13 cellular contexts compared by ENCODE assay signal in genomic region chr4:146032234-146032860, GRCh38.
DNase-seq lines count a peak whose midpoint lies in the region; ATAC-seq, FAIRE-seq and TF ChIP-seq lines count a peak whose summit lies in the region.
"Had no signal": no experiment of that assay in that cellular context is flagged by ENCODE, and none has a peak within 500 bp of the region (broad histone marks: within the 10 kb centered on the region; RNA-seq: fewer than 3 reads in every experiment).

No MANE protein-coding gene starts in this region.

- no peak for TF ChIP-seq POLR2A in GM12878 (IDR thresholded peaks at IDR 0.05; ENCODE audit: low read depth, low read length)

- peak overlapping the region; percentile 92 for H2AFZ ChIP-seq in GM12878 (ENCODE audit: control insufficient read depth, low read depth, low read length)
- H2AFZ ChIP-seq in osteoblast (ENCODE audit: low read length), result peak overlapping the region; percentile 48

- intact Hi-C loops in GM12878 (cut with micrococcal nuclease; ENCODE audit: unreplicated experiment), result no loop called here
- intact Hi-C loops in tibial artery (cut with DNase I; ENCODE audit: low total_unique reads), result no loop called here

- H3K9me3 ChIP-seq in GM12878 (replicated peaks; ENCODE audit: control insufficient read depth, insufficient read depth, low read length) (no peaks in the 10 kb centered on the region), osteoblast (ENCODE audit: low read depth, low read length) (no peaks in the 10 kb centered on the region), tibial artery (no peaks in the 10 kb centered on the region)

- H4K20me1 ChIP-seq in GM12878 (ENCODE audit: control insufficient read depth, insufficient read depth) (no peaks in the 10 kb centered on the region), osteoblast (ENCODE audit: insufficient read depth, low read length) (no peaks in the 10 kb centered on the region)

- no peaks in the 10 kb centered on the region for H3K27me3 ChIP-seq in GM12878 (replicated peaks in 1 of 2; ENCODE audit: control insufficient read depth in 2 of 2, insufficient read depth in 2 of 2, low read length in 1 of 2)
- H3K27me3 ChIP-seq in osteoblast (ENCODE audit: insufficient read depth, low read length), result no peaks in the 10 kb centered on the region
- H3K27me3 ChIP-seq in tibial artery, result peaks cover 0 to 5% of the 10 kb centered on the region in 2 donors

- no peak for TF ChIP-seq RAD21 in GM12878 (IDR thresholded peaks at IDR 0.05; ENCODE audit: insufficient read depth, low read depth, low read length)

- peak; percentile 41 for DNase-seq in GM12878 (ENCODE audit: low read depth, low spot score)
- no peak for DNase-seq in osteoblast (ENCODE audit: insufficient read length, low spot score, missing footprints)
- DNase-seq in tibial artery, result no peak
- DNase-seq in NCI-H524 (lab: John Stamatoyannopoulos, UW), result no peak
- no peak for DNase-seq in GM19240 (ENCODE audit: insufficient read length, low spot score)
- DNase-seq: activated naive CD4-positive, alpha-beta T cell treated with anti-CD3 and anti-CD28 coated beads for 36 hours; C1 segment of cervical spinal cord; GOT3; NCI-H1930; stimulated activated naive CD8-positive, alpha-beta T cell treated with anti-CD3 and anti-CD28 coated beads, Interleukin-15, amount 100 ng/mL, for 72 hours had no signal

- CTCF ChIA-PET in GM12878 (lab: Yijun Ruan, JAX), result interaction anchor here (0.7 to 1.2 kb wide), 4 partner anchors 26 to 63 kb away, joined by 3 to 6 read pairs (median 4); no protein-coding TSS in a partner anchor

- H3K79me2 ChIP-seq in GM12878 (ENCODE audit: control insufficient read depth, insufficient read depth, low read length) (no peaks in the 10 kb centered on the region), osteoblast (ENCODE audit: insufficient read depth, low read length) (no peaks in the 10 kb centered on the region)

- H3K9ac ChIP-seq in GM12878 (ENCODE audit: control insufficient read depth, insufficient read depth, low read length), result peak overlapping the region; percentile 53

- peak overlapping the region; percentile 82 for H3K27ac ChIP-seq in GM12878 (ENCODE audit: control insufficient read depth, insufficient read depth)
- no peak overlapping the region for H3K27ac ChIP-seq in osteoblast (ENCODE audit: low read depth, low read length)
- H3K27ac ChIP-seq in tibial artery, result no peak overlapping the region

- SMC1A ChIA-PET in GM12878 (lab: Charles Lee; ENCODE audit: uncharacterized antibody, unreplicated experiment), result interaction anchor here (0.8 to 6.5 kb wide), 16 partner anchors 9 to 853 kb away, joined by 3 to 33 read pairs (median 4); partner anchors contain the start of gene ZNF827

- RAD21 ChIA-PET in GM12878 (lab: Charles Lee; ENCODE audit: unreplicated experiment), result interaction anchor here (0.9 to 1.7 kb wide), 6 partner anchors 17 to 408 kb away, joined by 3 to 11 read pairs (median 4); no protein-coding TSS in a partner anchor

- POLR2A ChIA-PET in GM12878 (lab: Charles Lee), result interaction anchor here (1.3 to 2.1 kb wide), 2 partner anchors 27 to 30 kb away, joined by 4 to 5 read pairs; no protein-coding TSS in a partner anchor

- FAIRE-seq in GM12878 (lab: Jason Lieb, UNC), result peak; percentile 86

- 4% methylated on average over 7 of the region's 7 CpGs for WGBS in GM12878 (ENCODE audit: insufficient coverage, insufficient replicate concordance, low lambda C conversion rate, missing lambda C conversion rate)

- 0 out of 2 replicates have a peak overlapping the region, but pooled peaks have one; percentile 11 for H3K4me3 ChIP-seq in GM12878
- H3K4me3 ChIP-seq in osteoblast (ENCODE audit: insufficient read depth, low read length), result no peak overlapping the region
- no peak overlapping the region for H3K4me3 ChIP-seq in tibial artery

- in situ Hi-C loops in GM12878 (cut with MboI), result no loop called here

- TF ChIP-seq EP300 in GM12878 (IDR thresholded peaks at IDR 0.05; ENCODE audit: borderline replicate concordance in 1 of 2, control insufficient read depth in 1 of 2, low read depth in 2 of 2, low read length in 2 of 2), result no peak

- BruUV-seq in GM12878 (replicated peaks; lab: Mats Ljungman, UMichigan), result no TSS peak

- H3K4me2 ChIP-seq in GM12878 (ENCODE audit: control insufficient read depth, insufficient read depth), result peak overlapping the region; percentile 77
- H3K4me2 ChIP-seq in osteoblast (ENCODE audit: insufficient read depth, low read length), result no peak overlapping the region

- H3K36me3 ChIP-seq in GM12878 (ENCODE audit: control insufficient read depth in 2 of 2, insufficient read depth in 2 of 2, low read length in 1 of 2), result no peaks in the 10 kb centered on the region
- no peaks in the 10 kb centered on the region for H3K36me3 ChIP-seq in osteoblast (ENCODE audit: insufficient read depth, low read length)
- no peaks in the 10 kb centered on the region for H3K36me3 ChIP-seq in tibial artery

- ATAC-seq in GM18502 (IDR thresholded peaks at IDR 0.05; ENCODE audit: poor library complexity, unreplicated experiment) (peak; percentile 28), GM21717 (IDR thresholded peaks at IDR 0.05; ENCODE audit: unreplicated experiment) (peak; percentile 36), GM12878 (peak; percentile 57), HG02884 (IDR thresholded peaks at IDR 0.05; ENCODE audit: unreplicated experiment) (no peak)
- ATAC-seq: stimulated activated naive CD8-positive, alpha-beta T cell treated with anti-CD3 and anti-CD28 coated beads, Interleukin-15, amount 100 ng/mL, for 72 hours had no signal

- TF ChIP-seq CTCF in GM12878 (IDR thresholded peaks at IDR 0.05 in 2 of 3, conservative IDR thresholded peaks at IDR 0.05 in 1 of 3; ENCODE audit: control insufficient read depth in 2 of 3, extremely low read depth in 1 of 3, insufficient read depth in 1 of 3, low read depth in 3 of 3, low read length in 3 of 3) (no peak), osteoblast (IDR thresholded peaks at IDR 0.05; ENCODE audit: extremely low read depth, low read depth, low read length) (no peak), tibial artery (IDR thresholded peaks at IDR 0.05) (no peak)

- H3K4me1 ChIP-seq in GM12878 (ENCODE audit: control insufficient read depth, insufficient read depth, low read length) (peaks cover 45% of the 10 kb centered on the region), osteoblast (ENCODE audit: insufficient read depth, low read length) (peaks cover 12% of the 10 kb centered on the region), tibial artery (no peaks in the 10 kb centered on the region)

TF ChIP-seq in GM12878, 131 proteins besides CTCF, POLR2A, EP300 and RAD21:
- TF ChIP-seq IKZF1 (conservative IDR thresholded peaks at IDR 0.05) (no peak), PML (IDR thresholded peaks at IDR 0.05; ENCODE audit: low read length) (0 out of 2 replicates have a peak, but pooled peaks have one; percentile 30), ETV6 (conservative IDR thresholded peaks at IDR 0.05 in 1 of 2, IDR thresholded peaks at IDR 0.05 in 1 of 2; ENCODE audit: borderline replicate concordance in 1 of 2, low read depth in 1 of 2) (0 out of 4 replicates have a peak, but pooled peaks of 1 of the 2 experiments have one; percentile 30), NR2F1 (conservative IDR thresholded peaks at IDR 0.05) (no peak), CHD4 (IDR thresholded peaks at IDR 0.05) (no peak), RUNX3 (IDR thresholded peaks at IDR 0.05; ENCODE audit: low read length) (peak; percentile 47), TCF7 (IDR thresholded peaks at IDR 0.05; ENCODE audit: borderline replicate concordance) (0 out of 2 replicates have a peak, but pooled peaks have one; percentile 26)
